ENCODE assay signal across 13 cellular contexts in genomic region chr10:125105155-125105554, GRCh38. TPM values are rescaled to one million over a fixed set of nuclear protein-coding genes. Genes with fewer than 3 reads are reported as not detected.
A peak's percentile ranks its signal among the peaks of the same experiment; 100 is the strongest.
DNase-seq lines count a peak whose midpoint lies in the region; ATAC-seq, FAIRE-seq and TF ChIP-seq lines count a peak whose summit lies in the region.
"Had no signal": no experiment of that assay in that cellular context is flagged by ENCODE, and none has a peak within 500 bp of the region (broad histone marks: within the 10 kb centered on the region; RNA-seq: fewer than 3 reads in every experiment).

No MANE protein-coding gene starts in this region.

- no peaks in the 10 kb centered on the region for H3K27me3 Mint-ChIP-seq in natural killer cell (ENCODE audit: low read depth in 2 of 2)
- H3K27me3 Mint-ChIP-seq: CD4-positive, CD25-positive, alpha-beta regulatory T cell had no signal

- no peak overlapping the region for H3K27ac ChIP-seq in H1 (ENCODE audit: low read depth, low read length)
- no peak overlapping the region for H3K27ac ChIP-seq in stomach
- H3K27ac ChIP-seq: 22Rv1 had no signal

- peaks cover 59 to 100% of the 10 kb centered on the region in 2 experiments for H3K79me2 ChIP-seq in H1 (ENCODE audit: control insufficient read depth in 1 of 2, insufficient read depth in 2 of 2, low read length in 2 of 2)

- no peak overlapping the region for H2AFZ ChIP-seq in H1 (ENCODE audit: low read length)

- DNase-seq in NCI-H146 (lab: John Stamatoyannopoulos, UW) (peak; percentile 21), NCI-H146 treated with DMSO at 0.1 percent for 48 hours (lab: John Stamatoyannopoulos, UW; ENCODE audit: unreplicated experiment) (no peak), H1 (ENCODE audit: low read depth in 1 of 2, low spot score in 2 of 2) (no peak), natural killer cell (no peak), stomach (peak; percentile 16), GM10248 (ENCODE audit: extremely low spot score) (no peak)
- DNase-seq: CD4-positive, CD25-positive, alpha-beta regulatory T cell; H7; IMR-90 had no signal

- H3K9ac ChIP-seq in H1 (replicated peaks in 1 of 4; ENCODE audit: extremely low read depth in 1 of 4, low read depth in 3 of 4, low read length in 3 of 4) = no peak overlapping the region

- TF ChIP-seq EP300 in H1 (IDR thresholded peaks at IDR 0.05; ENCODE audit: borderline replicate concordance in 1 of 2, low read depth in 2 of 2, low read length in 2 of 2) (no peak), stomach (IDR thresholded peaks at IDR 0.05) (no peak)

- POLR2A ChIA-PET in H1 (lab: Charles Lee; ENCODE audit: partially characterized antibody) = interaction anchor here (1.9 kb wide), 1 partner anchor 17 kb away, joined by 4 read pairs; no protein-coding TSS in a partner anchor
- POLR2A ChIA-PET in GM10248 (lab: Yijun Ruan, JAX) = no interaction called here

- no peaks in the 10 kb centered on the region for H3K9me3 ChIP-seq in H1 (ENCODE audit: insufficient read depth in 2 of 2, low read depth in 1 of 2, low read length in 1 of 2)
- no peaks in the 10 kb centered on the region for H3K9me3 ChIP-seq in stomach

- peaks cover 77 to 90% of the 10 kb centered on the region in 2 donors for H3K4me1 Mint-ChIP-seq in natural killer cell
- H3K4me1 Mint-ChIP-seq: CD4-positive, CD25-positive, alpha-beta regulatory T cell had no signal

- H3K27ac Mint-ChIP-seq in natural killer cell = peak overlapping the region; percentile 71 to 93

- no peak overlapping the region for H3K14ac ChIP-seq in H1 (ENCODE audit: insufficient read length)

- TF ChIP-seq POLR2A in H1 (IDR thresholded peaks at IDR 0.05; ENCODE audit: control extremely low read depth in 1 of 2, low read depth in 2 of 2, low read length in 2 of 2) (no peak), stomach (IDR thresholded peaks at IDR 0.05) (no peak)

- no peak overlapping the region for H2BK12ac ChIP-seq in H1 (ENCODE audit: low read depth, low read length)

- no peak overlapping the region for H2BK120ac ChIP-seq in H1 (replicated peaks; ENCODE audit: low read depth, low read length)

- H3K79me1 ChIP-seq in H1 (ENCODE audit: low read depth, low read length) = peaks cover 27% of the 10 kb centered on the region

- H3K23ac ChIP-seq in H1 (ENCODE audit: insufficient read length) = no peak overlapping the region

- H2BK15ac ChIP-seq in H1 (ENCODE audit: low read length) = no peak overlapping the region

- no peak overlapping the region for H3K4me3 ChIP-seq in H1 (ENCODE audit: extremely low read depth in 1 of 4, insufficient read depth in 2 of 4, low read depth in 3 of 4, low read length in 4 of 4)
- H3K4me3 ChIP-seq in stomach = no peak overlapping the region

- no peak overlapping the region; a peak in 1 of 4 replicates for H3K4me2 ChIP-seq in H1 (ENCODE audit: insufficient read depth in 1 of 2, low read depth in 2 of 2, low read length in 2 of 2)

- CTCF ChIA-PET in H1 (lab: Charles Lee; ENCODE audit: partially characterized antibody) = interaction anchor here (0.8 to 2.0 kb wide), 7 partner anchors 8 to 44 kb away, joined by 3 to 9 read pairs (median 5); no protein-coding TSS in a partner anchor
- CTCF ChIA-PET in GM10248 (lab: Yijun Ruan, JAX) = interaction anchor here (1.0 kb wide), 1 partner anchor 57 kb away, joined by 3 read pairs; no protein-coding TSS in a partner anchor

- no peak for TF ChIP-seq RAD21 in H1 (IDR thresholded peaks at IDR 0.05 in 1 of 2, conservative IDR thresholded peaks at IDR 0.05 in 1 of 2; ENCODE audit: low read depth in 2 of 2, low read length in 2 of 2)

- no peak overlapping the region for H4K91ac ChIP-seq in H1 (replicated peaks; ENCODE audit: insufficient read length, low read length)

- H3K27me3 ChIP-seq in H1 (replicated peaks in 1 of 4; ENCODE audit: control insufficient read depth in 3 of 4, extremely low read depth in 1 of 4, insufficient read depth in 3 of 4, low read length in 3 of 4) (no peaks in the 10 kb centered on the region), stomach (no peaks in the 10 kb centered on the region)

- no peak for TF ChIP-seq CTCF in H1 (IDR thresholded peaks at IDR 0.05; ENCODE audit: control extremely low read depth in 1 of 3, insufficient read depth in 1 of 3, low read depth in 1 of 3, low read length in 3 of 3)
- TF ChIP-seq CTCF in natural killer cell (IDR thresholded peaks at IDR 0.05) = no peak
- no peak for TF ChIP-seq CTCF in stomach (IDR thresholded peaks at IDR 0.05)
- TF ChIP-seq CTCF in GM10248 (IDR thresholded peaks at IDR 0.05; ENCODE audit: control extremely low read depth, extremely low read depth, low read depth, missing control alignments) = no peak

- peaks cover 78 to 87% of the 10 kb centered on the region in 2 experiments for H4K20me1 ChIP-seq in H1 (replicated peaks in 1 of 2; ENCODE audit: control insufficient read depth in 1 of 2, insufficient read depth in 2 of 2, low read length in 2 of 2)

- no peaks in the 10 kb centered on the region for H3K9me3 Mint-ChIP-seq in natural killer cell
- H3K9me3 Mint-ChIP-seq: CD4-positive, CD25-positive, alpha-beta regulatory T cell had no signal

- no peak overlapping the region for H3K18ac ChIP-seq in H1 (ENCODE audit: extremely low read depth, low read length)

- no peak overlapping the region for H2AK5ac ChIP-seq in H1 (ENCODE audit: low read depth, low read length)

- H2BK5ac ChIP-seq in H1 (ENCODE audit: low read depth, low read length) = no peak overlapping the region

- H3K4me3 Mint-ChIP-seq in natural killer cell = no peak overlapping the region
- H3K4me3 Mint-ChIP-seq: CD4-positive, CD25-positive, alpha-beta regulatory T cell had no signal

- H2BK20ac ChIP-seq in H1 (ENCODE audit: low read length) = no peak overlapping the region

- H3K36me3 ChIP-seq in H1 (ENCODE audit: control insufficient read depth in 2 of 4, insufficient read depth in 4 of 4, low read length in 3 of 4) (peaks cover 12 to 71% (median 35%) of the 10 kb centered on the region in 4 experiments), stomach (peaks cover 20 to 62% (median 50%) of the 10 kb centered on the region in 4 donors)

- H4K8ac ChIP-seq in H1 (ENCODE audit: extremely low read depth, insufficient read depth, low read length) = no peak overlapping the region

- no peak overlapping the region for H3K56ac ChIP-seq in H1 (replicated peaks; ENCODE audit: insufficient read length, low read depth, low read length)

- H3K36me3 Mint-ChIP-seq in natural killer cell = peaks cover 10% of the 10 kb centered on the region
- H3K36me3 Mint-ChIP-seq: CD4-positive, CD25-positive, alpha-beta regulatory T cell had no signal

- H3K4me1 ChIP-seq in H1 (replicated peaks in 1 of 4; ENCODE audit: control insufficient read depth in 3 of 4, insufficient read depth in 4 of 4, low read length in 3 of 4) (peaks cover 19 to 43% (median 32%) of the 10 kb centered on the region in 4 experiments), stomach (peaks cover 36 to 68% (median 49%) of the 10 kb centered on the region in 4 donors)

- H4K5ac ChIP-seq in H1 (ENCODE audit: insufficient read length, low read depth, low read length) = no peak overlapping the region

- no peak overlapping the region for H3K4ac ChIP-seq in H1 (replicated peaks; ENCODE audit: insufficient read length, low read depth, low read length)

- no peak for ATAC-seq in natural killer cell
- ATAC-seq in GM19395 (IDR thresholded peaks at IDR 0.05; ENCODE audit: unreplicated experiment) = no peak
- ATAC-seq in GM21619 (IDR thresholded peaks at IDR 0.05; ENCODE audit: unreplicated experiment) = no peak

- intact Hi-C loops in natural killer cell (cut with micrococcal nuclease) (no loop called here), stomach (cut with DNase I; ENCODE audit: low total_unique reads) (no loop called here)

- no peak for FAIRE-seq in H1 (lab: Jason Lieb, UNC)
- FAIRE-seq: GM12892 had no signal

- no peaks in the 10 kb centered on the region for H3K23me2 ChIP-seq in H1 (ENCODE audit: low read depth, low read length)

TF ChIP-seq in H1, 55 proteins besides CTCF, POLR2A, EP300 and RAD21:
- TF ChIP-seq, protein P1, sequence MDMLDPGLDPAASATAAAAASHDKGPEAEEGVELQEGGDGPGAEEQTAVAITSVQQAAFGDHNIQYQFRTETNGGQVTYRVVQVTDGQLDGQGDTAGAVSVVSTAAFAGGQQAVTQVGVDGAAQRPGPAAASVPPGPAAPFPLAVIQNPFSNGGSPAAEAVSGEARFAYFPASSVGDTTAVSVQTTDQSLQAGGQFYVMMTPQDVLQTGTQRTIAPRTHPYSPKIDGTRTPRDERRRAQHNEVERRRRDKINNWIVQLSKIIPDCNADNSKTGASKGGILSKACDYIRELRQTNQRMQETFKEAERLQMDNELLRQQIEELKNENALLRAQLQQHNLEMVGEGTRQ (IDR thresholded peaks at IDR 0.05; ENCODE audit: low read length) = no peak
- TF ChIP-seq KDM1A (IDR thresholded peaks at IDR 0.05; ENCODE audit: borderline replicate concordance, low read length) = peak; percentile 69

RNA-seq across cellular contexts. Expression of gene CTBP2, which starts 55.2 kb away (rescaled TPM):
- total RNA-seq in H1 (2021; fragmentation: NEBNext Ultra II Directional; extraction: Animal tissue kit (Norgen Biotek cat#: 25700)) = 218 and 221 TPM in 2 replicates
- 208 and 274 TPM in 2 replicates for polyA plus RNA-seq in H1 (2011; rRNA removed)
- 254 TPM for polyA plus RNA-seq in H1 (2011; cell fraction: cytosol; rRNA removed)
- 524 TPM for polyA plus RNA-seq in H1 (2011; cell fraction: nucleus; rRNA removed)
- polyA plus RNA-seq in H1 (2012, experiment 1 of 2) = 156 to 222 TPM (median 206 TPM) in 4 replicates
- polyA plus RNA-seq in H1 (2012, experiment 2 of 2) = 48.0 TPM
- polyA plus RNA-seq in H1 (2013, experiment 1 of 2) = 109 TPM
- polyA plus RNA-seq in H1 (2013, experiment 2 of 2) = 108 TPM
- polyA minus RNA-seq in H1 (2011; rRNA and poly(A)+ RNA removed) = 244 and 299 TPM in 2 replicates
- 209 TPM for polyA minus RNA-seq in H1 (2011; cell fraction: cytosol; rRNA and poly(A)+ RNA removed)
- 223 TPM for polyA minus RNA-seq in H1 (2011; cell fraction: nucleus; rRNA and poly(A)+ RNA removed)
- 100 to 1,000 TPM; 120 to 179 (median 124) TPM for total RNA-seq in natural killer cell
- total RNA-seq in stomach = 100 to 1,000 TPM in 2 of 5 donors, 10 to 100 TPM in 3; 58.6 to 169 (median 80.5) TPM
- polyA plus RNA-seq in stomach = 10 to 100 TPM; 21.3 to 41.2 (median 34.6) TPM

Comparison
In these comparisons a context has a peak if more than half of its experiments do, and no peak if none do; other contexts are left out.
1. DNase-seq: peak in NCI-H146 (single experiment) and stomach (single experiment); none in NCI-H146 treated with DMSO at 0.1 percent for 48 hours (single experiment), H1 (0 of 2), natural killer cell (single experiment) and GM10248 (single experiment).